Comparison of ENCODE assay signal across 22 cellular contexts in genomic region chr17:52759864-52760263, GRCh38.
A peak's percentile ranks its signal among the peaks of the same experiment; 100 is the strongest.
DNase-seq lines count a peak whose midpoint lies in the region; ATAC-seq and TF ChIP-seq lines count a peak whose summit lies in the region.
"Had no signal": no experiment of that assay in that cellular context is flagged by ENCODE, and none has a peak within 500 bp of the region (broad histone marks: within the 10 kb centered on the region; RNA-seq: fewer than 3 reads in every experiment).

No MANE protein-coding gene starts in this region.

- H3K4me1 ChIP-seq in transverse colon = peaks cover 0 to 3% (median 0%) of the 10 kb centered on the region in 4 donors
- H3K4me1 ChIP-seq: A549, BLaER1 had no signal

- intact Hi-C loops in left colon (cut with DNase I, micrococcal nuclease) = no loop called here
- intact Hi-C loops in transverse colon (cut with DNase I; ENCODE audit: low total_unique reads) = no loop called here

- no peak overlapping the region for H3K27ac ChIP-seq in transverse colon
- H3K27ac ChIP-seq: 22Rv1, A549, BLaER1 had no signal

- no peaks in the 10 kb centered on the region for H3K9me3 ChIP-seq in transverse colon

- no peak overlapping the region for H3K4me3 ChIP-seq in transverse colon
- H3K4me3 ChIP-seq: A549, BLaER1, GM12878 had no signal

- H3K27me3 ChIP-seq in transverse colon = no peaks in the 10 kb centered on the region
- H3K27me3 ChIP-seq: BE2C, BLaER1 had no signal

- WGBS in transverse colon (ENCODE audit: low coverage in 1 of 2), 2 donors = 43 to 50% methylated on average over 3 of the region's 3 CpGs

- no peak for TF ChIP-seq POLR2A in transverse colon (IDR thresholded peaks at IDR 0.05)

- peak; percentile 88 for ATAC-seq in left colon
- ATAC-seq in HG02588 (IDR thresholded peaks at IDR 0.05; ENCODE audit: unreplicated experiment) = no peak
- ATAC-seq: A549, GM12878 had no signal

- peak; percentile 20 for DNase-seq in dermis blood vessel endothelial cell
- DNase-seq in left colon = peak in 1 of 2 donors; percentile 28
- DNase-seq in transverse colon = peak; percentile 19
- no peak for DNase-seq in ACHN
- DNase-seq: BE2C; C1 segment of cervical spinal cord; CD4-positive, alpha-beta memory T cell; CD4-positive, CD25-positive, alpha-beta regulatory T cell; CD8-positive, alpha-beta memory T cell; COR-L47; DMS 273 treated with DMSO at 0.1 percent for 48 hours; DMS153; DMS53; DMS79; DND-41; EL; GDM1 had no signal

- in situ Hi-C loops in transverse colon (cut with MboI; ENCODE audit: low pct_ligation_motif_present in 1 of 4, low pct_unique_long_range_greater_than_20kb in 1 of 4, low sequenced_read_pairs in 3 of 4) (no loop called here), ACHN (cut with HindIII; ENCODE audit: low pct_ligation_motif_present, low pct_unique_long_range_greater_than_20kb, low sequenced_read_pairs) (no loop called here)

- no peak for TF ChIP-seq CTCF in transverse colon (IDR thresholded peaks at IDR 0.05)

- no peak for TF ChIP-seq EP300 in transverse colon (IDR thresholded peaks at IDR 0.05; ENCODE audit: low read depth)

- no peaks in the 10 kb centered on the region for H3K36me3 ChIP-seq in transverse colon
- H3K36me3 ChIP-seq: BE2C, BLaER1 had no signal
